Comparison of ENCODE assay signal across 28 cellular contexts in the genomic region with DNA sequence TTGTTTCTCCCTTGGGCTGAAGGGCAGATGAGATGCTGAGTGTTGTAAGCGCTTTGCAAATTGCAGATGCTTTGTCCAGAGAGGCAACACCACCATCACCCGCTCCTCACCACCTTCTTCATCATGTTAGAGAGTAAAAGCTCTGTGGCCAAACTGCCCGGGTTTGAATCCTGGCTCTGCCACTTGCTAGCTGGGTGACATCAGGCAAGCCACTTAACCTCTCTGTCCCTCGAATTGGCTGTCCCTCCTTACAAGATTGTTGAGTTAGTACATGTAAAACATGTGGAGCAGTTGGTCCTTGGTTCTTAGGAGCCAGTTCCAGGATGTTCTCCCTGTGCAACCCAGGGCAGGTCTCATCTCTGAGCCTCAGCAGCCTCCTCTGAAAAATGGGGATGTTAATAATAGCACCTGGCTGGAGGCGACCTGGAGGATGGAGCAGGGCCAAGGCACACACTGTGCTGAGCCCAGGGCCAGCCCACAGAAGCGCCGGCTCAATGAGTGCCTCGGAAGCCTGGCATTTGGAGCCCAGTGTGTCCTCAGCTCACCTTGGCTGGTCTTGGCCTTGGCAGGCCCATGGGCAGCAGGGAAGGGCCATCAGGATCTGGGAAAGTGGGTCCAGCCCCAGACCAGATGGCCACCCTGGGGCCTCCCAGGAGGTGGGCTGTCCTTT. TPM values are rescaled to one million over a fixed set of nuclear protein-coding genes. Genes with fewer than 3 reads are reported as not detected.
DNase-seq lines count a peak whose midpoint lies in the region; ATAC-seq, FAIRE-seq and TF ChIP-seq lines count a peak whose summit lies in the region.
"Had no signal": no experiment of that assay in that cellular context is flagged by ENCODE, and none has a peak within 500 bp of the region (broad histone marks: within the 10 kb centered on the region; RNA-seq: fewer than 3 reads in every experiment).

No MANE protein-coding gene starts in this region.

- TF ChIP-seq RAD21 in Ishikawa (IDR thresholded peaks at IDR 0.05; ENCODE audit: low read depth) (no peak), H1 (IDR thresholded peaks at IDR 0.05 in 1 of 2, conservative IDR thresholded peaks at IDR 0.05 in 1 of 2; ENCODE audit: low read depth in 2 of 2, low read length in 2 of 2) (no peak)

- TF ChIP-seq CTCF in H1 (IDR thresholded peaks at IDR 0.05; ENCODE audit: control extremely low read depth in 1 of 3, insufficient read depth in 1 of 3, low read depth in 1 of 3, low read length in 3 of 3): no peak

- CTCF ChIA-PET in H1 (lab: Charles Lee; ENCODE audit: partially characterized antibody): interaction anchor here (0.6 to 5.6 kb wide), 8 partner anchors 9 to 133 kb away, joined by 3 to 45 read pairs (median 5); partner anchors contain the start of gene C11orf86

- 0 out of 2 replicates have a peak overlapping the region, but pooled peaks have one; percentile 93 for H2AK5ac ChIP-seq in H1 (ENCODE audit: low read depth, low read length)

- DNase-seq in H1 (ENCODE audit: low read depth in 1 of 2, low spot score in 2 of 2) (no peak), mucosa of gallbladder (ENCODE audit: low spot score) (peak; percentile 34), mesenteric fat pad (ENCODE audit: low spot score) (no peak), EL (no peak)
- no peak for DNase-seq in activated CD4-positive, alpha-beta T cell treated with anti-CD3 and anti-CD28 coated beads for 48 hours
- DNase-seq: activated CD4-positive, alpha-beta T cell treated with anti-CD3 and anti-CD28 coated beads, Interleukin-2, amount 50 U/mL, for 4 hours; activated CD8-positive, alpha-beta memory T cell treated with anti-CD3 and anti-CD28 coated beads, Interleukin-2, amount 50 U/mL, for 48 hours; activated effector memory CD4-positive, alpha-beta T cell treated with Interleukin-2 at 50 U/mL for 16 hours; DMS79; glutamatergic neuron; KG1; left colon; NCI-H1694 treated with DMSO at 0.1 percent for 48 hours; NCI-H2227 treated with DMSO at 0.1 percent for 48 hours; NCI-H748 treated with DMSO at 0.1 percent for 48 hours; spleen; stimulated activated CD4-positive, alpha-beta T cell treated with anti-CD3 and anti-CD28 coated beads, Interleukin-4, amount 100 ng/mL, for 1 hour; stimulated activated naive CD4-positive, alpha-beta T cell; T-cell had no signal

- peak overlapping the region; percentile 94; the same call in 1 of the 2 replicates for H2BK12ac ChIP-seq in H1 (ENCODE audit: low read depth, low read length)

- H4K91ac ChIP-seq in H1 (replicated peaks; ENCODE audit: insufficient read length, low read length): no peak overlapping the region

- peaks cover 0 to 9% (median 0%) of the 10 kb centered on the region in 11 experiments; a peak in 1 of 22 replicates for H3K27me3 ChIP-seq in BLaER1 treated with 17β-estradiol and CSF1 and Interleukin-3, amounts not matched to agents 10 nM and 100 nM
- H3K27me3 ChIP-seq in H1 (replicated peaks in 1 of 4; ENCODE audit: control insufficient read depth in 3 of 4, extremely low read depth in 1 of 4, insufficient read depth in 3 of 4, low read length in 3 of 4): no peaks in the 10 kb centered on the region

- H2BK120ac ChIP-seq in H1 (replicated peaks; ENCODE audit: low read depth, low read length): no peak overlapping the region

- H3K56ac ChIP-seq in H1 (replicated peaks; ENCODE audit: insufficient read length, low read depth, low read length): no peak overlapping the region

- no peak overlapping the region for H3K14ac ChIP-seq in H1 (ENCODE audit: insufficient read length)

- H3K79me1 ChIP-seq in H1 (ENCODE audit: low read depth, low read length): no peaks in the 10 kb centered on the region

- H3K79me2 ChIP-seq in H1 (ENCODE audit: control insufficient read depth in 1 of 2, insufficient read depth in 2 of 2, low read length in 2 of 2): no peaks in the 10 kb centered on the region

- H3K4me2 ChIP-seq in BLaER1 treated with 17β-estradiol and CSF1 and Interleukin-3, amounts not matched to agents 10 nM and 100 nM: peak overlapping the region in 10 of 11 experiments; percentile 52 to 78 (median 70); a peak in 15 of 22 replicates
- no peak overlapping the region for H3K4me2 ChIP-seq in H1 (ENCODE audit: insufficient read depth in 1 of 2, low read depth in 2 of 2, low read length in 2 of 2)

- TF ChIP-seq EP300 in Ishikawa (IDR thresholded peaks at IDR 0.05; ENCODE audit: borderline replicate concordance): no peak
- TF ChIP-seq EP300 in H1 (IDR thresholded peaks at IDR 0.05; ENCODE audit: borderline replicate concordance in 1 of 2, low read depth in 2 of 2, low read length in 2 of 2): no peak

- ATAC-seq in GM21423 (IDR thresholded peaks at IDR 0.05; ENCODE audit: unreplicated experiment): no peak
- ATAC-seq: GM12878, left colon, T-cell had no signal

- 89% methylated on average over 8 of the region's 8 CpGs; no CpG with 5 or more reads in 1 of the 2 experiments for WGBS in H1 (ENCODE audit: extremely low coverage in 1 of 2, insufficient coverage in 1 of 2, insufficient read length in 1 of 2, insufficient replicate concordance in 2 of 2, low coverage in 1 of 2, low lambda C conversion rate in 2 of 2, missing lambda C conversion rate in 1 of 2), 2 experiments

- no peaks in the 10 kb centered on the region for H3K36me3 ChIP-seq in BLaER1 treated with 17β-estradiol and CSF1 and Interleukin-3, amounts not matched to agents 10 nM and 100 nM
- H3K36me3 ChIP-seq in H1 (ENCODE audit: control insufficient read depth in 2 of 4, insufficient read depth in 4 of 4, low read length in 3 of 4): no peaks in the 10 kb centered on the region
- H3K36me3 ChIP-seq: spleen, thoracic aorta had no signal

- peaks cover 0 to 10% (median 0%) of the 10 kb centered on the region in 11 experiments; a peak in 2 of 22 replicates for H4K20me1 ChIP-seq in BLaER1 treated with 17β-estradiol and CSF1 and Interleukin-3, amounts not matched to agents 10 nM and 100 nM
- no peaks in the 10 kb centered on the region for H4K20me1 ChIP-seq in H1 (replicated peaks in 1 of 2; ENCODE audit: control insufficient read depth in 1 of 2, insufficient read depth in 2 of 2, low read length in 2 of 2)

- H3K23me2 ChIP-seq in H1 (ENCODE audit: low read depth, low read length): no peaks in the 10 kb centered on the region

- H3K4me3 ChIP-seq in BLaER1 treated with 17β-estradiol and CSF1 and Interleukin-3, amounts not matched to agents 10 nM and 100 nM: no peak overlapping the region
- no peak overlapping the region for H3K4me3 ChIP-seq in H1 (ENCODE audit: extremely low read depth in 1 of 4, insufficient read depth in 2 of 4, low read depth in 3 of 4, low read length in 4 of 4)
- H3K4me3 ChIP-seq: GM12878, spleen, thoracic aorta had no signal

- H3K27ac ChIP-seq in BLaER1 treated with 17β-estradiol and CSF1 and Interleukin-3, amounts not matched to agents 10 nM and 100 nM: no peak overlapping the region
- no peak overlapping the region for H3K27ac ChIP-seq in H1 (ENCODE audit: low read depth, low read length)
- H3K27ac ChIP-seq: spleen had no signal

- no peak overlapping the region; the same call in 1 of the 2 replicates for H2BK5ac ChIP-seq in H1 (ENCODE audit: low read depth, low read length)

- POLR2A ChIA-PET in H1 (lab: Charles Lee; ENCODE audit: partially characterized antibody): interaction anchor here (0.8 to 4.0 kb wide), 2 partner anchors 9 to 19 kb away, joined by 3 to 14 read pairs; partner anchors contain the start of gene C11orf86

- H3K4me1 ChIP-seq in BLaER1 treated with 17β-estradiol and CSF1 and Interleukin-3, amounts not matched to agents 10 nM and 100 nM: peaks cover 53 to 76% (median 71%) of the 10 kb centered on the region in 10 experiments
- peaks cover 0 to 6% (median 5%) of the 10 kb centered on the region in 4 experiments; a peak in 6 of 7 replicates for H3K4me1 ChIP-seq in H1 (replicated peaks in 1 of 4; ENCODE audit: control insufficient read depth in 3 of 4, insufficient read depth in 4 of 4, low read length in 3 of 4)

- no peak overlapping the region for H2AFZ ChIP-seq in H1 (ENCODE audit: low read length)

- no peak overlapping the region for H3K23ac ChIP-seq in H1 (ENCODE audit: insufficient read length)

- H4K8ac ChIP-seq in H1 (ENCODE audit: extremely low read depth, insufficient read depth, low read length): no peak overlapping the region; the same call in 1 of the 2 replicates

- peak overlapping the region; percentile 86; the same call in 1 of the 2 replicates for H2BK20ac ChIP-seq in H1 (ENCODE audit: low read length)

- H3K4ac ChIP-seq in H1 (replicated peaks; ENCODE audit: insufficient read length, low read depth, low read length): no peak overlapping the region

- no peak overlapping the region for H4K5ac ChIP-seq in H1 (ENCODE audit: insufficient read length, low read depth, low read length)

- 0 out of 22 replicates have a peak, but pooled peaks cover 0 to under 1% (median 0%) of the 10 kb centered on the region in 11 experiments for H3K9me3 ChIP-seq in BLaER1 treated with 17β-estradiol and CSF1 and Interleukin-3, amounts not matched to agents 10 nM and 100 nM (replicated peaks in 1 of 11)
- H3K9me3 ChIP-seq in H1 (ENCODE audit: insufficient read depth in 2 of 2, low read depth in 1 of 2, low read length in 1 of 2): no peaks in the 10 kb centered on the region
- H3K9me3 ChIP-seq: spleen, thoracic aorta had no signal

- no peak overlapping the region for H3K9ac ChIP-seq in BLaER1 treated with 17β-estradiol and CSF1 and Interleukin-3, amounts not matched to agents 10 nM and 100 nM
- H3K9ac ChIP-seq in H1 (replicated peaks in 1 of 4; ENCODE audit: extremely low read depth in 1 of 4, low read depth in 3 of 4, low read length in 3 of 4): no peak overlapping the region

- TF ChIP-seq POLR2A in H1 (IDR thresholded peaks at IDR 0.05; ENCODE audit: control extremely low read depth in 1 of 2, low read depth in 2 of 2, low read length in 2 of 2): no peak

- no peak for FAIRE-seq in H1 (lab: Jason Lieb, UNC)
- FAIRE-seq: endometrium, GM12878 had no signal

- H2BK15ac ChIP-seq in H1 (ENCODE audit: low read length): no peak overlapping the region

- no peak overlapping the region for H3K18ac ChIP-seq in H1 (ENCODE audit: extremely low read depth, low read length)

RNA-seq across cellular contexts. Expression of gene C11orf86, which starts 10.5 kb away (rescaled TPM):
- 0.91 and 1.2 TPM in 2 replicates for total RNA-seq in H1 (2021; fragmentation: NEBNext Ultra II Directional; extraction: Animal tissue kit (Norgen Biotek cat#: 25700))
- 0.97 and 1.6 TPM in 2 replicates for polyA plus RNA-seq in H1 (2011; rRNA removed)
- 0.79 TPM for polyA plus RNA-seq in H1 (2011; cell fraction: cytosol; rRNA removed)
- 1.2 TPM for polyA plus RNA-seq in H1 (2011; cell fraction: nucleus; rRNA removed)
- polyA plus RNA-seq in H1 (2012, experiment 1 of 2): 0.30 to 0.62 TPM (median 0.58 TPM) in 4 replicates
- polyA plus RNA-seq in H1 (2012, experiment 2 of 2): 0.77 TPM
- polyA plus RNA-seq in H1 (2013, experiment 1 of 2): 0.28 TPM
- polyA plus RNA-seq in H1 (2013, experiment 2 of 2): 0.22 TPM
- 0.39 and 0.44 TPM in 2 replicates for polyA minus RNA-seq in H1 (2011; rRNA and poly(A)+ RNA removed)
- not detected for polyA minus RNA-seq in H1 (2011; cell fraction: cytosol; rRNA and poly(A)+ RNA removed)
- polyA minus RNA-seq in H1 (2011; cell fraction: nucleus; rRNA and poly(A)+ RNA removed): 0.90 TPM
- not detected for total RNA-seq in mucosa of gallbladder
- 0.64 TPM for total RNA-seq in mesenteric fat pad
- total RNA-seq: fibroblast of lung, GM12878, mononuclear cell, spleen, T-cell, thoracic aorta had no signal
- polyA plus RNA-seq: fibroblast of lung, GM12878, neural cell had no signal

RNA-seq across cellular contexts. Expression of gene PC, which starts 27.5 kb away (rescaled TPM):
- total RNA-seq in H1 (2021; fragmentation: NEBNext Ultra II Directional; extraction: Animal tissue kit (Norgen Biotek cat#: 25700)): 27.2 and 27.5 TPM in 2 replicates
- 11.5 and 22.5 TPM in 2 replicates for polyA plus RNA-seq in H1 (2011; rRNA removed)
- polyA plus RNA-seq in H1 (2011; cell fraction: cytosol; rRNA removed): 13.7 TPM
- polyA plus RNA-seq in H1 (2011; cell fraction: nucleus; rRNA removed): 62.5 TPM
- polyA plus RNA-seq in H1 (2012, experiment 1 of 2): 13.1 to 20.2 TPM (median 19.2 TPM) in 4 replicates
- polyA plus RNA-seq in H1 (2012, experiment 2 of 2): 21.5 TPM
- 6.5 TPM for polyA plus RNA-seq in H1 (2013, experiment 1 of 2)
- 5.8 TPM for polyA plus RNA-seq in H1 (2013, experiment 2 of 2)
- polyA minus RNA-seq in H1 (2011; rRNA and poly(A)+ RNA removed): 8.1 and 13.0 TPM in 2 replicates
- 9.8 TPM for polyA minus RNA-seq in H1 (2011; cell fraction: cytosol; rRNA and poly(A)+ RNA removed)
- 22.3 TPM for polyA minus RNA-seq in H1 (2011; cell fraction: nucleus; rRNA and poly(A)+ RNA removed)
- total RNA-seq in mucosa of gallbladder (24.7 TPM), mesenteric fat pad (220 TPM)

RNA-seq across cellular contexts. Expression of gene SYT12, which starts 37.3 kb away (rescaled TPM):
- total RNA-seq in H1 (2021; fragmentation: NEBNext Ultra II Directional; extraction: Animal tissue kit (Norgen Biotek cat#: 25700)): 2.8 and 3.3 TPM in 2 replicates
- polyA plus RNA-seq in H1 (2011; rRNA removed): 1.4 and 1.9 TPM in 2 replicates
- 2.3 TPM for polyA plus RNA-seq in H1 (2011; cell fraction: cytosol; rRNA removed)
- polyA plus RNA-seq in H1 (2011; cell fraction: nucleus; rRNA removed): 3.6 TPM
- polyA plus RNA-seq in H1 (2012, experiment 1 of 2): 1.5 to 3.5 TPM (median 2.3 TPM) in 4 replicates
- 1.3 TPM for polyA plus RNA-seq in H1 (2012, experiment 2 of 2)
- polyA plus RNA-seq in H1 (2013, experiment 1 of 2): 1.9 TPM
- 1.7 TPM for polyA plus RNA-seq in H1 (2013, experiment 2 of 2)
- polyA minus RNA-seq in H1 (2011; rRNA and poly(A)+ RNA removed): 1.7 and 2.9 TPM in 2 replicates
- polyA minus RNA-seq in H1 (2011; cell fraction: cytosol; rRNA and poly(A)+ RNA removed): 2.6 TPM
- polyA minus RNA-seq in H1 (2011; cell fraction: nucleus; rRNA and poly(A)+ RNA removed): 3.4 TPM
- total RNA-seq in mucosa of gallbladder (0.58 TPM), mesenteric fat pad (3.1 TPM)
- total RNA-seq: spleen had no signal
- polyA plus RNA-seq: fibroblast of lung had no signal

Comparison
In these comparisons a context has a peak if more than half of its experiments do, and no peak if none do; other contexts are left out.
1. H3K4me2 ChIP-seq: peak in BLaER1 treated with 17β-estradiol and CSF1 and Interleukin-3, amounts not matched to agents 10 nM and 100 nM (10 of 11); none in H1 (0 of 2).